In the genomic region with DNA sequence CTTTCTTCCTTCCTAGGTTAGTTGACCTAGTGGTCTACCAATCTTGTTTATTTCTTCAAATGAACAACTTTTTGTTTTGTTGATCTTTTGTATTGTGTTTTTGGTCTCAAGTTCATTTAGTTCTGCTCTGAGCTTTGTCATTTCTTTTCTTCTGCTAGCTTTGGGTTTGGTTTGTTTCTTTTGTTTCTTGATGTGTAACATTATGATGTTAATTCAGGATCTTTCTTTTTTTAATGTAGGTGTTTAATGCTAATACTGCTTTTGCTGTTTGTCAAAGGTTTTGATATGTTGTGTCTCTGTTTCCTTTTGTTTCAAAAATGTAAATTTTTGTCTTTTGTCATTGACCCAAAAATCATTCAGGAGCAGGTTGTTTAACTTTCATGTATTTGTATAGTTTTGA, we compare ENCODE assay signal across 21 cellular contexts.
A peak's percentile ranks its signal among the peaks of the same experiment; 100 is the strongest.
DNase-seq lines count a peak whose midpoint lies in the region; ATAC-seq, FAIRE-seq and TF ChIP-seq lines count a peak whose summit lies in the region.
"Had no signal": no experiment of that assay in that cellular context is flagged by ENCODE, and none has a peak within 500 bp of the region (broad histone marks: within the 10 kb centered on the region; RNA-seq: fewer than 3 reads in every experiment).

No MANE protein-coding gene starts in this region.

- H3K27ac Mint-ChIP-seq in H9, result peak overlapping the region; percentile 25 to 73 (median 71); a peak in 5 of 7 replicates
- H3K27ac Mint-ChIP-seq: CD4-positive, alpha-beta memory T cell had no signal

- H3K4me2 ChIP-seq in H9 (ENCODE audit: insufficient read depth, insufficient read length, low read length), result no peak overlapping the region
- no peak overlapping the region for H3K4me2 ChIP-seq in H1 (ENCODE audit: insufficient read depth in 1 of 2, low read depth in 2 of 2, low read length in 2 of 2)
- H3K4me2 ChIP-seq: A549 had no signal

- no peaks in the 10 kb centered on the region for H3K79me2 ChIP-seq in H9 (ENCODE audit: insufficient read depth, low read length)
- H3K79me2 ChIP-seq in H1 (ENCODE audit: control insufficient read depth in 1 of 2, insufficient read depth in 2 of 2, low read length in 2 of 2), result no peaks in the 10 kb centered on the region

- H4K5ac ChIP-seq in H9 (ENCODE audit: insufficient read length, low read depth, low read length), result no peak overlapping the region
- H4K5ac ChIP-seq in H1 (ENCODE audit: insufficient read length, low read depth, low read length), result no peak overlapping the region

- H3K79me1 ChIP-seq in H9 (ENCODE audit: insufficient read depth, low read depth, low read length, poor library complexity, severe bottlenecking) (no peaks in the 10 kb centered on the region), H1 (ENCODE audit: low read depth, low read length) (no peaks in the 10 kb centered on the region)

- H3K27me3 Mint-ChIP-seq in H9 (ENCODE audit: low read depth), result peaks cover 4% of the 10 kb centered on the region

- no peak for TF ChIP-seq CTCF in H9 (conservative IDR thresholded peaks at IDR 0.05)
- TF ChIP-seq CTCF in H1 (IDR thresholded peaks at IDR 0.05; ENCODE audit: control extremely low read depth in 1 of 3, insufficient read depth in 1 of 3, low read depth in 1 of 3, low read length in 3 of 3), result no peak
- no peak for TF ChIP-seq CTCF in GM13976 (IDR thresholded peaks at IDR 0.05; ENCODE audit: borderline replicate concordance, control extremely low read depth, extremely low read depth, insufficient read depth, missing control alignments)

- no peak for ATAC-seq in GM18861 (IDR thresholded peaks at IDR 0.05; ENCODE audit: unreplicated experiment)
- ATAC-seq: A549, HCT116 had no signal

- H2BK12ac ChIP-seq in H9 (ENCODE audit: insufficient read length, low read depth, low read length) (no peak overlapping the region), H1 (ENCODE audit: low read depth, low read length) (no peak overlapping the region)

- peaks cover 17 to 45% (median 23%) of the 10 kb centered on the region in 3 experiments for H3K36me3 Mint-ChIP-seq in H9 (ENCODE audit: insufficient read depth in 1 of 3, low read depth in 3 of 3)

- H3K14ac ChIP-seq in H9 (ENCODE audit: insufficient read depth, low read length) (no peak overlapping the region), H1 (ENCODE audit: insufficient read length) (no peak overlapping the region)

- no peak overlapping the region for H2BK5ac ChIP-seq in H9 (ENCODE audit: insufficient read length, low read length)
- H2BK5ac ChIP-seq in H1 (ENCODE audit: low read depth, low read length), result no peak overlapping the region

- H3K4ac ChIP-seq in H9 (ENCODE audit: low read depth, low read length) (no peak overlapping the region), H1 (replicated peaks; ENCODE audit: insufficient read length, low read depth, low read length) (no peak overlapping the region)

- H2BK20ac ChIP-seq in H9 (ENCODE audit: low read depth, low read length, poor library complexity, severe bottlenecking), result no peak overlapping the region
- no peak overlapping the region for H2BK20ac ChIP-seq in H1 (ENCODE audit: low read length)

- H2AFZ ChIP-seq in H9 (ENCODE audit: low read length) (no peak overlapping the region), H1 (ENCODE audit: low read length) (no peak overlapping the region)

- H4K8ac ChIP-seq in H9 (replicated peaks; ENCODE audit: insufficient read length, low read depth, low read length) (no peak overlapping the region), H1 (ENCODE audit: extremely low read depth, insufficient read depth, low read length) (no peak overlapping the region)

- POLR2A ChIA-PET in H1 (lab: Charles Lee; ENCODE audit: partially characterized antibody), result interaction anchor here (1.1 kb wide), 1 partner anchor 86 kb away, joined by 3 read pairs; the partner anchor contains the start of gene LTV1

- no peak overlapping the region for H3K18ac ChIP-seq in H9 (ENCODE audit: insufficient read length, low read depth, low read length)
- no peak overlapping the region for H3K18ac ChIP-seq in H1 (ENCODE audit: extremely low read depth, low read length)

- H3K27ac ChIP-seq in H9 (ENCODE audit: insufficient read length, low read depth, low read length) (no peak overlapping the region), HUES64 (ENCODE audit: low read depth, low read length) (peak overlapping the region; percentile 73; the same call in 1 of the 2 replicates), H1 (ENCODE audit: low read depth, low read length) (no peak overlapping the region)
- H3K27ac ChIP-seq: A549 had no signal

- no peaks in the 10 kb centered on the region for H4K20me1 ChIP-seq in H9 (ENCODE audit: control insufficient read depth, insufficient read depth, insufficient read length)
- no peaks in the 10 kb centered on the region for H4K20me1 ChIP-seq in H1 (replicated peaks in 1 of 2; ENCODE audit: control insufficient read depth in 1 of 2, insufficient read depth in 2 of 2, low read length in 2 of 2)

- peaks cover 24 to 36% of the 10 kb centered on the region in 2 experiments for H3K4me1 Mint-ChIP-seq in H9
- H3K4me1 Mint-ChIP-seq: CD4-positive, alpha-beta memory T cell had no signal

- FAIRE-seq in H1 (lab: Jason Lieb, UNC), result no peak
- FAIRE-seq: A549, GM12891, GM19239 had no signal

- H2AK5ac ChIP-seq in H9 (ENCODE audit: insufficient read length, low read length) (no peak overlapping the region), H1 (ENCODE audit: low read depth, low read length) (no peak overlapping the region)

- DNase-seq in H9 (no peak), H1 (ENCODE audit: low read depth in 1 of 2, low spot score in 2 of 2) (no peak), GM13976 (ENCODE audit: low spot score) (no peak), KBM-7 (no peak), NK-92 (lab: John Stamatoyannopoulos, UW; ENCODE audit: unreplicated experiment) (no peak)
- DNase-seq: 8988T; C1 segment of cervical spinal cord; Calu3; CD4-positive, alpha-beta memory T cell; COR-L47; DMS53; DMS79 treated with DMSO at 0.1 percent for 48 hours; GF-D8; GOT3; H7 had no signal

- H3T11ph ChIP-seq in H9 (ENCODE audit: low read length), result no peak overlapping the region

- no peak for TF ChIP-seq RAD21 in H1 (IDR thresholded peaks at IDR 0.05 in 1 of 2, conservative IDR thresholded peaks at IDR 0.05 in 1 of 2; ENCODE audit: low read depth in 2 of 2, low read length in 2 of 2)

- H3K9me3 Mint-ChIP-seq in H9, result peaks cover 34 to 44% of the 10 kb centered on the region in 2 experiments

- no peak for TF ChIP-seq EP300 in H1 (IDR thresholded peaks at IDR 0.05; ENCODE audit: borderline replicate concordance in 1 of 2, low read depth in 2 of 2, low read length in 2 of 2)

- H3K4me1 ChIP-seq in H9 (ENCODE audit: insufficient read depth, low read length) (no peaks in the 10 kb centered on the region), HUES64 (ENCODE audit: insufficient read depth, low read length) (no peaks in the 10 kb centered on the region), H1 (replicated peaks in 1 of 4; ENCODE audit: control insufficient read depth in 3 of 4, insufficient read depth in 4 of 4, low read length in 3 of 4) (peaks cover 0 to 2% (median 0%) of the 10 kb centered on the region in 4 experiments; a peak in 1 of 7 replicates)
- H3K4me1 ChIP-seq: A549 had no signal

- in situ Hi-C loops in GM13976 (cut with MboI; ENCODE audit: low sequenced_read_pairs, unreplicated experiment), result no loop called here
- in situ Hi-C loops in KBM-7 (cut with MboI; ENCODE audit: low pct_unique_long_range_greater_than_20kb, low sequenced_read_pairs), result no loop called here

- H3K9ac ChIP-seq in H9 (ENCODE audit: extremely low read depth, insufficient read length, low read length) (no peak overlapping the region), HUES64 (ENCODE audit: low read depth, low read length) (no peak overlapping the region), H1 (replicated peaks in 1 of 4; ENCODE audit: extremely low read depth in 1 of 4, low read depth in 3 of 4, low read length in 3 of 4) (no peak overlapping the region)

- H3K56ac ChIP-seq in H9 (ENCODE audit: insufficient read length, low read depth, low read length), result no peak overlapping the region
- H3K56ac ChIP-seq in H1 (replicated peaks; ENCODE audit: insufficient read length, low read depth, low read length), result no peak overlapping the region

- no peak overlapping the region for H4K91ac ChIP-seq in H9 (ENCODE audit: insufficient read length, low read depth, low read length)
- H4K91ac ChIP-seq in H1 (replicated peaks; ENCODE audit: insufficient read length, low read length), result no peak overlapping the region

- H3K36me3 ChIP-seq in HUES64 (ENCODE audit: insufficient read depth, low read length) (no peaks in the 10 kb centered on the region), H1 (ENCODE audit: control insufficient read depth in 2 of 4, insufficient read depth in 4 of 4, low read length in 3 of 4) (no peaks in the 10 kb centered on the region)

- CTCF ChIA-PET in H1 (lab: Charles Lee; ENCODE audit: partially characterized antibody), result interaction anchor here (1.0 kb wide), 1 partner anchor 9 kb away, joined by 3 read pairs; no protein-coding TSS in a partner anchor

- no peak overlapping the region for H3K23ac ChIP-seq in H9 (ENCODE audit: insufficient read length, low read depth, low read length)
- no peak overlapping the region for H3K23ac ChIP-seq in H1 (ENCODE audit: insufficient read length)

- no peak overlapping the region for H2BK120ac ChIP-seq in H9 (ENCODE audit: low read depth, low read length, poor library complexity, severe bottlenecking)
- H2BK120ac ChIP-seq in H1 (replicated peaks; ENCODE audit: low read depth, low read length), result no peak overlapping the region

- no peak overlapping the region for H3K4me3 Mint-ChIP-seq in H9
- H3K4me3 Mint-ChIP-seq: CD4-positive, alpha-beta memory T cell had no signal

- H2BK15ac ChIP-seq in H9 (ENCODE audit: low read depth, low read length) (no peak overlapping the region), H1 (ENCODE audit: low read length) (no peak overlapping the region)

- H3K23me2 ChIP-seq in H9 (ENCODE audit: insufficient read length, low read depth, low read length, poor library complexity, severe bottlenecking) (no peaks in the 10 kb centered on the region), H1 (ENCODE audit: low read depth, low read length) (no peaks in the 10 kb centered on the region)

- no peak for TF ChIP-seq POLR2A in H1 (IDR thresholded peaks at IDR 0.05; ENCODE audit: control extremely low read depth in 1 of 2, low read depth in 2 of 2, low read length in 2 of 2)

- H3K4me3 ChIP-seq in HUES64 (ENCODE audit: low read length), result no peak overlapping the region
- no peak overlapping the region for H3K4me3 ChIP-seq in H1 (ENCODE audit: extremely low read depth in 1 of 4, insufficient read depth in 2 of 4, low read depth in 3 of 4, low read length in 4 of 4)
- H3K4me3 ChIP-seq: A549 had no signal

- no peaks in the 10 kb centered on the region for H3K27me3 ChIP-seq in H9 (ENCODE audit: insufficient read depth, low read length)
- no peaks in the 10 kb centered on the region for H3K27me3 ChIP-seq in HUES64 (ENCODE audit: insufficient read depth, low read length)
- H3K27me3 ChIP-seq in H1 (replicated peaks in 1 of 4; ENCODE audit: control insufficient read depth in 3 of 4, extremely low read depth in 1 of 4, insufficient read depth in 3 of 4, low read length in 3 of 4), result no peaks in the 10 kb centered on the region

- H3K9me3 ChIP-seq in H9 (ENCODE audit: control insufficient read depth, low read depth, low read length) (no peaks in the 10 kb centered on the region), HUES64 (ENCODE audit: insufficient read depth, low read depth, low read length) (peaks cover 27% of the 10 kb centered on the region), H1 (ENCODE audit: insufficient read depth in 2 of 2, low read depth in 1 of 2, low read length in 1 of 2) (peaks cover 0 to 8% of the 10 kb centered on the region in 2 experiments; a peak in 2 of 4 replicates)
- H3K9me3 ChIP-seq: A549 had no signal
